17 cellular contexts compared by ENCODE assay signal in the genomic region with DNA sequence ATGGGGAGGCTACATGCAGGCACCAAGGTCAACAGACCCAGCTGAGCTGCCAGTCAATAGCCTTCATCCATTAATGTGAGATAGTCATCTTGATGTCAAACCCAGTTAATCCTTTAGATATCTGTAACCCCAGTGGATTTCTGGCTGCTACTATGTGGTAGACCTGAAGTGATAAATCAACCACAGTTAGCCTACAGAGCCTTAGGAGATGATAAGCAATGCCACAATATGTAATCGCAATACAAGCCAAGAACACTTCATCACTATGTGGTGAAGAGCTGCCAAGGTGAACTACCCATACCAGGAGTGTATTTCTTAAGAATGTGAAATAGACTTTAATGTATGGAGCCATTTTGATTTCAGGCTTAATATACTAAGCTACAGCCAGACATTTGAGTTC.
"Had no signal": no experiment of that assay in that cellular context is flagged by ENCODE, and none has a peak within 500 bp of the region (broad histone marks: within the 10 kb centered on the region; RNA-seq: fewer than 3 reads in every experiment).

No MANE protein-coding gene starts in this region.

- H3K27me3 ChIP-seq: MG63, SJSA1 had no signal

- H3K4me3 ChIP-seq: MG63, SJSA1, SK-N-MC had no signal

- H3K4me1 ChIP-seq: SJSA1 had no signal

- H3K36me3 ChIP-seq: MG63, SJSA1 had no signal

- H3K27ac ChIP-seq: SJSA1, SK-N-MC had no signal

- H3K9me3 ChIP-seq: MG63 had no signal

- DNase-seq: KBM-7, MG63, NCI-H1092 treated with DMSO at 0.1 percent for 48 hours, NCI-H1417, NCI-H1436 treated with DMSO at 0.1 percent for 48 hours, NCI-H1694, NCI-H187 treated with DMSO at 0.1 percent for 48 hours, NCI-H2029 treated with DMSO at 0.1 percent for 48 hours, NCI-H2171 treated with DMSO at 0.1 percent for 48 hours, NCI-H524, NCI-H526 treated with DMSO at 0.1 percent for 48 hours, NCI-H748 treated with DMSO at 0.1 percent for 48 hours, Right ventricle myocardium superior, RPMI8226, SIG-M5 had no signal
